ENCODE assay signal across 8 cellular contexts in genomic region chr12:112116232-112117060, GRCh38. TPM values are rescaled to one million over a fixed set of nuclear protein-coding genes. Genes with fewer than 3 reads are reported as not detected.
DNase-seq lines count a peak whose midpoint lies in the region; ATAC-seq and TF ChIP-seq lines count a peak whose summit lies in the region.

No MANE protein-coding gene starts in this region.

- peak overlapping the region; percentile 65 to 89 (median 74) for H3K4me2 ChIP-seq in BLaER1 treated with 17β-estradiol and CSF1 and Interleukin-3, amounts not matched to agents 10 nM and 100 nM
- peak overlapping the region; percentile 45 for H3K4me2 ChIP-seq in HCT116 (ENCODE audit: low read length)

- peak overlapping the region; percentile 85 to 99 (median 95) for H3K27ac Mint-ChIP-seq in brain

- TF ChIP-seq RAD21 in HCT116 (IDR thresholded peaks at IDR 0.05; ENCODE audit: low read depth): no peak

- H3K9ac ChIP-seq in BLaER1 treated with 17β-estradiol and CSF1 and Interleukin-3, amounts not matched to agents 10 nM and 100 nM: peak overlapping the region; percentile 48 to 75 (median 59); a peak in 21 of 22 replicates
- H3K9ac ChIP-seq in HCT116 (ENCODE audit: low read length) (peak overlapping the region; percentile 35), skeletal muscle tissue (ENCODE audit: low read depth in 1 of 3, low read length in 3 of 3) (peak overlapping the region; percentile 29 to 74 (median 63))

- no peak for TF ChIP-seq CTCF in HCT116 (IDR thresholded peaks at IDR 0.05 in 2 of 3, conservative IDR thresholded peaks at IDR 0.05 in 1 of 3; ENCODE audit: borderline replicate concordance in 1 of 3, insufficient read depth in 1 of 3, low read depth in 2 of 3, low read length in 2 of 3)
- no peak for TF ChIP-seq CTCF in brain (conservative IDR thresholded peaks at IDR 0.05)

- peak overlapping the region; percentile 54 to 68 (median 61) for H3K4me3 Mint-ChIP-seq in brain

- peaks cover 0 to 3% (median 0%) of the 10 kb centered on the region in 5 experiments for H3K9me3 Mint-ChIP-seq in brain

- POLR2A ChIA-PET in HCT116 (lab: Charles Lee): interaction anchor here (0.8 to 1.1 kb wide), 3 partner anchors 7 to 19 kb away, joined by 3 to 5 read pairs (median 4); partner anchors contain the start of genes NAA25 and TRAFD1

- no peaks in the 10 kb centered on the region for H3K9me3 ChIP-seq in BLaER1 treated with 17β-estradiol and CSF1 and Interleukin-3, amounts not matched to agents 10 nM and 100 nM (replicated peaks in 1 of 11)
- H3K9me3 ChIP-seq in HCT116 (ENCODE audit: control insufficient read depth in 1 of 2, insufficient read depth in 1 of 2, low read depth in 1 of 2, low read length in 2 of 2) (no peaks in the 10 kb centered on the region), skeletal muscle tissue (ENCODE audit: control insufficient read depth in 3 of 3, low read length in 3 of 3) (no peaks in the 10 kb centered on the region)

- peak overlapping the region; percentile 69 to 84 (median 72) for H3K27ac ChIP-seq in BLaER1 treated with 17β-estradiol and CSF1 and Interleukin-3, amounts not matched to agents 10 nM and 100 nM
- peak overlapping the region; percentile 50 for H3K27ac ChIP-seq in HCT116 (ENCODE audit: low read depth, low read length)
- peak overlapping the region; percentile 32 for H3K27ac ChIP-seq in skeletal muscle tissue (ENCODE audit: low read depth, low read length)

- intact Hi-C loops in HCT116 (cut with micrococcal nuclease): no loop called here

- H3K36me3 ChIP-seq in BLaER1 treated with 17β-estradiol and CSF1 and Interleukin-3, amounts not matched to agents 10 nM and 100 nM: no peaks in the 10 kb centered on the region
- H3K36me3 ChIP-seq in HCT116 (ENCODE audit: control insufficient read depth in 1 of 2, insufficient read depth in 2 of 2, low read length in 2 of 2) (no peaks in the 10 kb centered on the region), skeletal muscle tissue (ENCODE audit: control insufficient read depth in 3 of 3, insufficient read depth in 3 of 3, low read length in 3 of 3) (no peaks in the 10 kb centered on the region)

- peak overlapping the region in 4 of 10 experiments; percentile 12 to 56 (median 24); a peak in 5 of 20 replicates for H3K4me3 ChIP-seq in BLaER1 treated with 17β-estradiol and CSF1 and Interleukin-3, amounts not matched to agents 10 nM and 100 nM
- H3K4me3 ChIP-seq in HCT116 (replicated peaks in 1 of 2; ENCODE audit: low read depth in 1 of 2, low read length in 2 of 2) (no peak overlapping the region), skeletal muscle tissue (ENCODE audit: low read length in 3 of 3) (peak overlapping the region; percentile 8 to 50 (median 45))

- H3K4me1 ChIP-seq in BLaER1 treated with 17β-estradiol and CSF1 and Interleukin-3, amounts not matched to agents 10 nM and 100 nM: peaks cover 22 to 38% (median 25%) of the 10 kb centered on the region in 10 experiments
- peaks cover 49 to 74% of the 10 kb centered on the region in 2 experiments for H3K4me1 ChIP-seq in HCT116 (ENCODE audit: control insufficient read depth in 1 of 2, insufficient read depth in 2 of 2, low read length in 2 of 2)
- H3K4me1 ChIP-seq in skeletal muscle tissue (ENCODE audit: control insufficient read depth in 3 of 3, insufficient read depth in 3 of 3, low read length in 3 of 3): peaks cover 2 to 8% (median 3%) of the 10 kb centered on the region in 3 donors

- H3K27me3 ChIP-seq in BLaER1 treated with 17β-estradiol and CSF1 and Interleukin-3, amounts not matched to agents 10 nM and 100 nM: no peaks in the 10 kb centered on the region
- H3K27me3 ChIP-seq in HCT116 (ENCODE audit: insufficient read depth, low read length) (no peaks in the 10 kb centered on the region), skeletal muscle tissue (ENCODE audit: control insufficient read depth in 3 of 3, insufficient read depth in 3 of 3, low read length in 3 of 3) (no peaks in the 10 kb centered on the region)

- no peaks in the 10 kb centered on the region for H3K9me2 ChIP-seq in HCT116 (ENCODE audit: insufficient read depth)

- H3K36me3 Mint-ChIP-seq in brain: no peaks in the 10 kb centered on the region

- H2AFZ ChIP-seq in HCT116 (ENCODE audit: low read depth, low read length, poor library complexity, severe bottlenecking): peak overlapping the region; percentile 76

- no peaks in the 10 kb centered on the region for H4K20me1 ChIP-seq in BLaER1 treated with 17β-estradiol and CSF1 and Interleukin-3, amounts not matched to agents 10 nM and 100 nM
- H4K20me1 ChIP-seq in HCT116 (ENCODE audit: insufficient read depth): no peaks in the 10 kb centered on the region

- ATAC-seq in HCT116 (peak; percentile 73), GM21786 (IDR thresholded peaks at IDR 0.05; ENCODE audit: unreplicated experiment) (no peak)

- peaks cover 4% of the 10 kb centered on the region for H3K27me3 Mint-ChIP-seq in brain

- peaks cover 24% of the 10 kb centered on the region for H3K4me1 Mint-ChIP-seq in brain

- DNase-seq in HCT116 (ENCODE audit: low read depth, low spot score) (peak; percentile 23), NOMO-1 treated with dmso at 0.1 percent for 144 hours (lab: John Stamatoyannopoulos, UW; ENCODE audit: unreplicated experiment) (peak; percentile 14), iPS-NIHi7 (ENCODE audit: extremely low spot score) (peak; percentile 83), dedifferentiated amniotic fluid mesenchymal stem cell (ENCODE audit: extremely low spot score) (no peak)

- RAD21 ChIA-PET in HCT116 (lab: Charles Lee; ENCODE audit: low non-redundant PET in 1 of 2, low total read pairs in 2 of 2, uncharacterized antibody in 2 of 2, unreplicated experiment in 2 of 2): interaction anchor here in 1 of 2 experiments (0.5 kb wide), 1 partner anchor 251 kb away, joined by 8 read pairs; no protein-coding TSS in a partner anchor

- no peak for TF ChIP-seq POLR2A in HCT116 (IDR thresholded peaks at IDR 0.05; ENCODE audit: borderline replicate concordance, extremely low read depth, insufficient read depth, insufficient read length)

- H3K79me2 ChIP-seq in HCT116 (ENCODE audit: insufficient read depth, low read length): no peaks in the 10 kb centered on the region

- CTCF ChIA-PET in HCT116 (lab: Charles Lee): interaction anchor here (1.2 kb wide), 1 partner anchor 271 kb away, joined by 4 read pairs; no protein-coding TSS in a partner anchor

- BruUV-seq in HCT116 (replicated peaks; lab: Mats Ljungman, UMichigan): no TSS peak

TF ChIP-seq in HCT116, 20 proteins besides CTCF, POLR2A, EP300 and RAD21:
- TF ChIP-seq ZBTB33 (IDR thresholded peaks at IDR 0.05; ENCODE audit: extremely low read depth, insufficient replicate concordance, low read length) (no peak), POLR2AphosphoS5 (IDR thresholded peaks at IDR 0.05; ENCODE audit: low read depth, low read length) (peak; percentile 78)

RNA-seq across cellular contexts. Expression of gene NAA25, which starts 7.9 kb away (rescaled TPM):
- total RNA-seq in HCT116 (2021; ENCODE audit: unreplicated experiment) (56.6 TPM), skeletal muscle tissue (38.1 TPM)
- polyA plus RNA-seq in HCT116 (2012): 11.3 and 13.8 TPM in 2 replicates
- 3.0 TPM for polyA plus RNA-seq in brain (ENCODE audit: insufficient read depth, low read depth, low replicate concordance)

RNA-seq across cellular contexts. Expression of gene TRAFD1, which starts 8.9 kb away (rescaled TPM):
- total RNA-seq in HCT116 (2021; ENCODE audit: unreplicated experiment) (25.5 TPM), skeletal muscle tissue (30.8 TPM)
- polyA plus RNA-seq in HCT116 (2012): 20.2 and 24.5 TPM in 2 replicates
- 48.9 TPM for polyA plus RNA-seq in brain (ENCODE audit: insufficient read depth, low read depth, low replicate concordance)

Comparison
In these comparisons a context has a peak if more than half of its experiments do, and no peak if none do; other contexts are left out.
1. H3K4me3 ChIP-seq: peak in skeletal muscle tissue (3 of 3); none in HCT116 (0 of 2).
2. Peak in every context shown above with its lines, with median percentiles within 50 percentile points of each other: H3K27ac ChIP-seq and H3K9ac ChIP-seq.